In the genomic region with DNA sequence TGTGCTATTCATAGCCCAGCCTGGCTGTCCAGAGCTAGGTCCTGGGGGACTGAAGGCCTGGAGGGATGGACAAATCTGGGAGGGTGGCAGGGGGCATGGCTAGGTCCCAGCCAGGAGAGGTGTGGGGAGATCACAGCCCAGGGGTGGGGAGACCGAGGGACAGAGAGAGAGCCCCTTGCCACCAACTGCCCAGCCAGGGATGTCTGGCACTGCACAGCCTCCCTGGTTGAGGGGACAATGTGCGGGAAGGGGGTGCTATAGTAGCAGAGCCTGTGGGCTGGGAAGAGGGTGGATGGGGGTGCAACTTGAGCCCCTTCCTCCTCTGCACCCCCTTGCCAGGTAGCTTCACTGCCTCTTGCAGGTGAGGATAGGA, we compare ENCODE assay signal across 21 cellular contexts.
"Had no signal": no experiment of that assay in that cellular context is flagged by ENCODE, and none has a peak within 500 bp of the region (broad histone marks: within the 10 kb centered on the region; RNA-seq: fewer than 3 reads in every experiment).

No MANE protein-coding gene starts in this region.

- H3K4me3 ChIP-seq: testis, transverse colon had no signal

- H3K27ac Mint-ChIP-seq: activated CD8-positive, alpha-beta T cell treated with anti-CD3 and anti-CD28 coated beads for 36 hours; activated naive CD4-positive, alpha-beta T cell treated with anti-CD3 and anti-CD28 coated beads, Interleukin-2, amount 10 ng/mL, durations not matched to agents 7 days and 5 days; activated naive CD8-positive, alpha-beta T cell treated with anti-CD3 and anti-CD28 coated beads, Interleukin-2, amount 10 ng/mL, durations not matched to agents 7 days and 5 days; activated T-cell treated with anti-CD3 and anti-CD28 coated beads, Interleukin-2, amount 50 U/mL, for 72 hours; immature natural killer cell; mesothelial cell of epicardium had no signal

- H3K9ac ChIP-seq: parathyroid adenoma had no signal

- H3K36me3 ChIP-seq: transverse colon had no signal

- H3K4me3 Mint-ChIP-seq: activated CD8-positive, alpha-beta T cell treated with anti-CD3 and anti-CD28 coated beads for 36 hours; activated naive CD4-positive, alpha-beta T cell treated with anti-CD3 and anti-CD28 coated beads, Interleukin-2, amount 10 ng/mL, durations not matched to agents 7 days and 5 days; activated naive CD8-positive, alpha-beta T cell treated with anti-CD3 and anti-CD28 coated beads, Interleukin-2, amount 10 ng/mL, durations not matched to agents 7 days and 5 days; activated T-cell treated with anti-CD3 and anti-CD28 coated beads, Interleukin-2, amount 50 U/mL, for 72 hours; immature natural killer cell; mesothelial cell of epicardium; naive B cell had no signal

- H3K27me3 ChIP-seq: testis had no signal

- H3K9me3 ChIP-seq: testis had no signal

- DNase-seq: activated CD4-positive, alpha-beta T cell treated with anti-CD3 and anti-CD28 coated beads for 48 hours; activated CD8-positive, alpha-beta T cell treated with anti-CD3 and anti-CD28 coated beads for 36 hours; activated naive CD4-positive, alpha-beta T cell treated with anti-CD3 and anti-CD28 coated beads, Interleukin-2, amount 10 ng/mL, durations not matched to agents 7 days and 5 days; activated naive CD8-positive, alpha-beta T cell treated with anti-CD3 and anti-CD28 coated beads, Interleukin-2, amount 10 ng/mL, durations not matched to agents 7 days and 5 days; activated T-cell treated with anti-CD3 and anti-CD28 coated beads, Interleukin-2, amount 50 U/mL, for 72 hours; caudate nucleus; foreskin fibroblast; hypothalamus; immature natural killer cell; kidney; left colon; naive B cell; occipital lobe; right cardiac atrium; stimulated activated CD4-positive, alpha-beta T cell treated with anti-CD3 and anti-CD28 coated beads, Interleukin-15, amount 100 ng/mL, for 24 hours; stimulated activated CD4-positive, alpha-beta T cell treated with anti-CD3 and anti-CD28 coated beads, Interleukin-2, amount 100 ng/mL, for 24 hours; stimulated activated naive CD4-positive, alpha-beta T cell; testis; transverse colon had no signal

- H3K36me3 Mint-ChIP-seq: activated naive CD4-positive, alpha-beta T cell treated with anti-CD3 and anti-CD28 coated beads, Interleukin-2, amount 10 ng/mL, durations not matched to agents 7 days and 5 days; activated naive CD8-positive, alpha-beta T cell treated with anti-CD3 and anti-CD28 coated beads, Interleukin-2, amount 10 ng/mL, durations not matched to agents 7 days and 5 days; immature natural killer cell; mesothelial cell of epicardium had no signal

- H3K4me1 Mint-ChIP-seq: mesothelial cell of epicardium had no signal

- H3K4me1 ChIP-seq: parathyroid adenoma had no signal

- ATAC-seq: activated CD8-positive, alpha-beta T cell treated with anti-CD3 and anti-CD28 coated beads for 36 hours; activated T-cell treated with anti-CD3 and anti-CD28 coated beads, Interleukin-2, amount 50 U/mL, for 72 hours; left colon; right cardiac atrium had no signal

- H3K27ac ChIP-seq: parathyroid adenoma, testis, transverse colon had no signal
